In genomic region chr14:58584383-58584782, GRCh38 we compare ENCODE assay signal across 20 cellular contexts.
DNase-seq lines count a peak whose midpoint lies in the region; ATAC-seq lines count a peak whose summit lies in the region.
"Had no signal": no experiment of that assay in that cellular context is flagged by ENCODE, and none has a peak within 500 bp of the region (broad histone marks: within the 10 kb centered on the region; RNA-seq: fewer than 3 reads in every experiment).

No MANE protein-coding gene starts in this region.

- no peak for ATAC-seq in HG03442 (IDR thresholded peaks at IDR 0.05; ENCODE audit: unreplicated experiment)
- ATAC-seq: HCT116, Right ventricle myocardium inferior, SK-N-SH treated with all-trans-retinoic acid at 6 μM for 48 hours had no signal

- DNase-seq in GM03348 (ENCODE audit: low spot score) (peak; percentile 21), amniotic epithelial cell (ENCODE audit: low read depth) (peak; percentile 30), fibroblast of gingiva (ENCODE audit: low read depth) (peak; percentile 16), medulla oblongata (ENCODE audit: extremely low spot score) (no peak), NCI-H1105 (lab: John Stamatoyannopoulos, UW) (no peak)
- DNase-seq in activated CD4-positive, alpha-beta T cell treated with anti-CD3 and anti-CD28 coated beads for 1 hour: no peak
- DNase-seq: CD4-positive, alpha-beta T cell; GDM1; KG1; MG63; NCI-H446 treated with DMSO at 0.1 percent for 48 hours; NCI-H526; NCI-H82; NK-92 treated with Interleukin-12 subunit alpha and Interleukin-12 subunit beta, amount 100 ng/mL, for 24 hours; PC-9; SJCRH30 had no signal

Comparison
In these comparisons a context has a peak if more than half of its experiments do, and no peak if none do; other contexts are left out.
1. DNase-seq: peak in GM03348 (single experiment), amniotic epithelial cell (single experiment) and fibroblast of gingiva (single experiment); none in medulla oblongata (single experiment), NCI-H1105 (single experiment) and activated CD4-positive, alpha-beta T cell treated with anti-CD3 and anti-CD28 coated beads for 1 hour (single experiment).